ENCODE assay signal across 1 cellular context in the genomic region with DNA sequence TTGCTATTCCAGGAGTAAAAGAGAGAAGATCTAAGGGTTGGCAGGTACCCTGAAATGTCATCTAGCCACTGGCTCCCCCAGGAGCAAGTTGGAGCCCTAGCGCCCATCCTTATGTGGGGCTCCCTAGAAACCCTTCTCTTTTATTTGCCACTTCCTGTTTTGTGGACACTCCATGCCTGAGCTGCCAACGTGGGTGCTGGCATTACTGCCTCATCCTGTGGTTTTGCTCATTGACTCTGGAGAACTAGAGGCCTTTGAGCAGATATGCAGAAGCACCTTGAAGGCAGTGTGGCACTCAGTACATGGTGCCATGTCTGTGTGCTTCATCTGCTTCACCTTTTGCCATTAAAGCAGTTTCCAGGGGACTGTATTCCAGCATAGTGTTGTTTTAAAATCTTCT.
TF ChIP-seq lines count a peak whose summit lies in the region.

No MANE protein-coding gene starts in this region.

TF ChIP-seq in GM12878, 131 proteins besides CTCF, POLR2A, EP300 and RAD21 (continued from another document):
- TF ChIP-seq, protein P1, sequence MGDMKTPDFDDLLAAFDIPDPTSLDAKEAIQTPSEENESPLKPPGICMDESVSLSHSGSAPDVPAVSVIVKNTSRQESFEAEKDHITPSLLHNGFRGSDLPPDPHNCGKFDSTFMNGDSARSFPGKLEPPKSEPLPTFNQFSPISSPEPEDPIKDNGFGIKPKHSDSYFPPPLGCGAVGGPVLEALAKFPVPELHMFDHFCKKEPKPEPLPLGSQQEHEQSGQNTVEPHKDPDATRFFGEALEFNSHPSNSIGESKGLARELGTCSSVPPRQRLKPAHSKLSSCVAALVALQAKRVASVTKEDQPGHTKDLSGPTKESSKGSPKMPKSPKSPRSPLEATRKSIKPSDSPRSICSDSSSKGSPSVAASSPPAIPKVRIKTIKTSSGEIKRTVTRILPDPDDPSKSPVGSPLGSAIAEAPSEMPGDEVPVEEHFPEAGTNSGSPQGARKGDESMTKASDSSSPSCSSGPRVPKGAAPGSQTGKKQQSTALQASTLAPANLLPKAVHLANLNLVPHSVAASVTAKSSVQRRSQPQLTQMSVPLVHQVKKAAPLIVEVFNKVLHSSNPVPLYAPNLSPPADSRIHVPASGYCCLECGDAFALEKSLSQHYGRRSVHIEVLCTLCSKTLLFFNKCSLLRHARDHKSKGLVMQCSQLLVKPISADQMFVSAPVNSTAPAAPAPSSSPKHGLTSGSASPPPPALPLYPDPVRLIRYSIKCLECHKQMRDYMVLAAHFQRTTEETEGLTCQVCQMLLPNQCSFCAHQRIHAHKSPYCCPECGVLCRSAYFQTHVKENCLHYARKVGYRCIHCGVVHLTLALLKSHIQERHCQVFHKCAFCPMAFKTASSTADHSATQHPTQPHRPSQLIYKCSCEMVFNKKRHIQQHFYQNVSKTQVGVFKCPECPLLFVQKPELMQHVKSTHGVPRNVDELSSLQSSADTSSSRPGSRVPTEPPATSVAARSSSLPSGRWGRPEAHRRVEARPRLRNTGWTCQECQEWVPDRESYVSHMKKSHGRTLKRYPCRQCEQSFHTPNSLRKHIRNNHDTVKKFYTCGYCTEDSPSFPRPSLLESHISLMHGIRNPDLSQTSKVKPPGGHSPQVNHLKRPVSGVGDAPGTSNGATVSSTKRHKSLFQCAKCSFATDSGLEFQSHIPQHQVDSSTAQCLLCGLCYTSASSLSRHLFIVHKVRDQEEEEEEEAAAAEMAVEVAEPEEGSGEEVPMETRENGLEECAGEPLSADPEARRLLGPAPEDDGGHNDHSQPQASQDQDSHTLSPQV (IDR thresholded peaks at IDR 0.05), result no peak
- TF ChIP-seq, protein P2, sequence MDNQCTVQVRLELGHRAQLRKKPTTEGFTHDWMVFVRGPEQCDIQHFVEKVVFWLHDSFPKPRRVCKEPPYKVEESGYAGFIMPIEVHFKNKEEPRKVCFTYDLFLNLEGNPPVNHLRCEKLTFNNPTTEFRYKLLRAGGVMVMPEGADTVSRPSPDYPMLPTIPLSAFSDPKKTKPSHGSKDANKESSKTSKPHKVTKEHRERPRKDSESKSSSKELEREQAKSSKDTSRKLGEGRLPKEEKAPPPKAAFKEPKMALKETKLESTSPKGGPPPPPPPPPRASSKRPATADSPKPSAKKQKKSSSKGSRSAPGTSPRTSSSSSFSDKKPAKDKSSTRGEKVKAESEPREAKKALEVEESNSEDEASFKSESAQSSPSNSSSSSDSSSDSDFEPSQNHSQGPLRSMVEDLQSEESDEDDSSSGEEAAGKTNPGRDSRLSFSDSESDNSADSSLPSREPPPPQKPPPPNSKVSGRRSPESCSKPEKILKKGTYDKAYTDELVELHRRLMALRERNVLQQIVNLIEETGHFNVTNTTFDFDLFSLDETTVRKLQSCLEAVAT (IDR thresholded peaks at IDR 0.05), result no peak
- TF ChIP-seq SIX5 (IDR thresholded peaks at IDR 0.05; ENCODE audit: low read depth, low read length, severe bottlenecking) (no peak), BACH1 (IDR thresholded peaks at IDR 0.05; ENCODE audit: borderline replicate concordance) (0 out of 2 replicates have a peak, but pooled peaks have one; percentile 15), IKZF1 (conservative IDR thresholded peaks at IDR 0.05) (peak; percentile 39; the same call in 1 of the 2 replicates), CHD2 (IDR thresholded peaks at IDR 0.05; ENCODE audit: borderline replicate concordance, low read depth, low read length) (no peak), MTA3 (IDR thresholded peaks at IDR 0.05; ENCODE audit: borderline replicate concordance, low read length) (peak; percentile 56; the same call in 1 of the 2 replicates), RUNX3 (IDR thresholded peaks at IDR 0.05; ENCODE audit: low read length) (peak; percentile 76), GABPA (IDR thresholded peaks at IDR 0.05; ENCODE audit: low read depth) (no peak), HCFC1 (IDR thresholded peaks at IDR 0.05; ENCODE audit: low read length) (no peak), IKZF2 (IDR thresholded peaks at IDR 0.05) (peak; percentile 42 to 56; a peak in 2 of 4 replicates), SPI1 (IDR thresholded peaks at IDR 0.05; ENCODE audit: borderline replicate concordance, insufficient read depth, low read depth, low read length) (peak; percentile 79)
- TF ChIP-seq, protein P3, sequence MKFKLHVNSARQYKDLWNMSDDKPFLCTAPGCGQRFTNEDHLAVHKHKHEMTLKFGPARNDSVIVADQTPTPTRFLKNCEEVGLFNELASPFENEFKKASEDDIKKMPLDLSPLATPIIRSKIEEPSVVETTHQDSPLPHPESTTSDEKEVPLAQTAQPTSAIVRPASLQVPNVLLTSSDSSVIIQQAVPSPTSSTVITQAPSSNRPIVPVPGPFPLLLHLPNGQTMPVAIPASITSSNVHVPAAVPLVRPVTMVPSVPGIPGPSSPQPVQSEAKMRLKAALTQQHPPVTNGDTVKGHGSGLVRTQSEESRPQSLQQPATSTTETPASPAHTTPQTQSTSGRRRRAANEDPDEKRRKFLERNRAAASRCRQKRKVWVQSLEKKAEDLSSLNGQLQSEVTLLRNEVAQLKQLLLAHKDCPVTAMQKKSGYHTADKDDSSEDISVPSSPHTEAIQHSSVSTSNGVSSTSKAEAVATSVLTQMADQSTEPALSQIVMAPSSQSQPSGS (IDR thresholded peaks at IDR 0.05; ENCODE audit: low read length), result no peak
- TF ChIP-seq, protein P4, sequence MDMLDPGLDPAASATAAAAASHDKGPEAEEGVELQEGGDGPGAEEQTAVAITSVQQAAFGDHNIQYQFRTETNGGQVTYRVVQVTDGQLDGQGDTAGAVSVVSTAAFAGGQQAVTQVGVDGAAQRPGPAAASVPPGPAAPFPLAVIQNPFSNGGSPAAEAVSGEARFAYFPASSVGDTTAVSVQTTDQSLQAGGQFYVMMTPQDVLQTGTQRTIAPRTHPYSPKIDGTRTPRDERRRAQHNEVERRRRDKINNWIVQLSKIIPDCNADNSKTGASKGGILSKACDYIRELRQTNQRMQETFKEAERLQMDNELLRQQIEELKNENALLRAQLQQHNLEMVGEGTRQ (IDR thresholded peaks at IDR 0.05; ENCODE audit: borderline replicate concordance, low read depth, low read length), result no peak
- TF ChIP-seq, protein P5, sequence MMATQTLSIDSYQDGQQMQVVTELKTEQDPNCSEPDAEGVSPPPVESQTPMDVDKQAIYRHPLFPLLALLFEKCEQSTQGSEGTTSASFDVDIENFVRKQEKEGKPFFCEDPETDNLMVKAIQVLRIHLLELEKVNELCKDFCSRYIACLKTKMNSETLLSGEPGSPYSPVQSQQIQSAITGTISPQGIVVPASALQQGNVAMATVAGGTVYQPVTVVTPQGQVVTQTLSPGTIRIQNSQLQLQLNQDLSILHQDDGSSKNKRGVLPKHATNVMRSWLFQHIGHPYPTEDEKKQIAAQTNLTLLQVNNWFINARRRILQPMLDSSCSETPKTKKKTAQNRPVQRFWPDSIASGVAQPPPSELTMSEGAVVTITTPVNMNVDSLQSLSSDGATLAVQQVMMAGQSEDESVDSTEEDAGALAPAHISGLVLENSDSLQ (IDR thresholded peaks at IDR 0.05), result no peak
